In the genomic region with DNA sequence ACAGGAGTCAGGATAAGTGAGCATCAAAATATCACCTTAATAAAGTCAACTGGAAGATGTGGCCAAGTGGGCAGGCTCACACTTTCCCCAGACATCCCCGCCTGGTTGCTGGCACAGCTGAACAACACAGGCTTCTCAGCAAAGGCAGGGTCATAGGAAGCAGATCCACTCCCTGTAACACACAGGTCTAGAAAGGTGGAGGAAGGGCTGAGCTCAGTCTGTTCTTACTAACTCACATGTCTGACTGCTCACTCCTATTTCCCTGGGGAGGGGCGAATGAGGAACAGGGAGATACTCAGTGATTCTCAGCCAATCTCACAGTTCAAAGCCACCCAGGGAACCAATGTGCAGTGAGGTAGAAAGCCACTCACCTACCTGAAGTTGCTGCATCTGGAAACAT, we compare ENCODE assay signal across 11 cellular contexts. TPM values are rescaled to one million over a fixed set of nuclear protein-coding genes. Genes with fewer than 3 reads are reported as not detected.
DNase-seq lines count a peak whose midpoint lies in the region; ATAC-seq, FAIRE-seq and TF ChIP-seq lines count a peak whose summit lies in the region.
"Had no signal": no experiment of that assay in that cellular context is flagged by ENCODE, and none has a peak within 500 bp of the region (broad histone marks: within the 10 kb centered on the region; RNA-seq: fewer than 3 reads in every experiment).

No MANE protein-coding gene starts in this region.

- BruUV-seq in GM12878 (replicated peaks; lab: Mats Ljungman, UMichigan) = no TSS peak

- peak overlapping the region; percentile 27; the same call in 1 of the 2 replicates for H3K4me2 ChIP-seq in GM12878 (ENCODE audit: control insufficient read depth, insufficient read depth)
- H3K4me2 ChIP-seq: neural progenitor cell had no signal

- intact Hi-C loops in GM12878 (cut with micrococcal nuclease; ENCODE audit: unreplicated experiment) = no loop called here
- intact Hi-C loops in head of caudate nucleus (cut with DNase I) = no loop called here

- no peak for TF ChIP-seq CTCF in GM12878 (IDR thresholded peaks at IDR 0.05 in 2 of 3, conservative IDR thresholded peaks at IDR 0.05 in 1 of 3; ENCODE audit: control insufficient read depth in 2 of 3, extremely low read depth in 1 of 3, insufficient read depth in 1 of 3, low read depth in 3 of 3, low read length in 3 of 3)
- TF ChIP-seq CTCF in neutrophil (IDR thresholded peaks at IDR 0.05) = no peak

- no peak overlapping the region for H3K9ac ChIP-seq in GM12878 (ENCODE audit: control insufficient read depth, insufficient read depth, low read length)
- H3K9ac ChIP-seq: neural progenitor cell had no signal

- TF ChIP-seq RAD21 in GM12878 (IDR thresholded peaks at IDR 0.05; ENCODE audit: insufficient read depth, low read depth, low read length) = no peak

- H4K20me1 ChIP-seq in GM12878 (ENCODE audit: control insufficient read depth, insufficient read depth) = no peaks in the 10 kb centered on the region

- in situ Hi-C loops in GM12878 (cut with MboI) = no loop called here

- no peaks in the 10 kb centered on the region for H3K27me3 ChIP-seq in GM12878 (replicated peaks in 1 of 2; ENCODE audit: control insufficient read depth in 2 of 2, insufficient read depth in 2 of 2, low read length in 1 of 2)
- H3K27me3 ChIP-seq in neutrophil = no peaks in the 10 kb centered on the region
- peaks cover 8% of the 10 kb centered on the region for H3K27me3 ChIP-seq in MG63
- H3K27me3 ChIP-seq: neural progenitor cell had no signal

- POLR2A ChIA-PET in GM12878 (lab: Charles Lee) = interaction anchor here (0.9 to 3.1 kb wide), 4 partner anchors 9 to 24 kb away, joined by 4 to 13 read pairs (median 6); no protein-coding TSS in a partner anchor

- H3K27ac ChIP-seq in GM12878 (ENCODE audit: control insufficient read depth, insufficient read depth) (peak overlapping the region; percentile 1; the same call in 1 of the 2 replicates), neutrophil (peak overlapping the region; percentile 37), caudate nucleus (ENCODE audit: low read depth, low read length) (no peak overlapping the region)
- H3K27ac ChIP-seq: neural progenitor cell had no signal

- peaks cover 14% of the 10 kb centered on the region for H3K4me1 ChIP-seq in GM12878 (ENCODE audit: control insufficient read depth, insufficient read depth, low read length)
- peaks cover 0 to 4% of the 10 kb centered on the region in 2 experiments for H3K4me1 ChIP-seq in neutrophil (ENCODE audit: control insufficient read depth in 1 of 2, insufficient read depth in 1 of 2, low read depth in 1 of 2, low read length in 1 of 2)
- H3K4me1 ChIP-seq: neural progenitor cell had no signal

- WGBS in GM12878 (ENCODE audit: insufficient coverage, insufficient replicate concordance, low lambda C conversion rate, missing lambda C conversion rate) = 40% methylated on average over 2 of the region's 2 CpGs

- peak; percentile 60 for ATAC-seq in GM18907 (IDR thresholded peaks at IDR 0.05; ENCODE audit: unreplicated experiment)
- ATAC-seq in HG02852 (IDR thresholded peaks at IDR 0.05; ENCODE audit: unreplicated experiment) = peak; percentile 65
- ATAC-seq in GM12878 = peak; percentile 92

- peak overlapping the region; percentile 20 for H2AFZ ChIP-seq in GM12878 (ENCODE audit: control insufficient read depth, low read depth, low read length)
- H2AFZ ChIP-seq: neural progenitor cell had no signal

- DNase-seq in GM12878 (ENCODE audit: low read depth, low spot score) (peak; percentile 57), caudate nucleus (lab: John Stamatoyannopoulos, UW) (no peak), head of caudate nucleus (no peak), MG63 (no peak)
- DNase-seq: activated effector memory CD4-positive, alpha-beta T cell treated with anti-CD3 and anti-CD28 coated beads, Interleukin-2, amount 50 U/mL, for 16 hours; NCI-H2081 treated with DMSO at 0.1 percent for 48 hours; T-helper 2 cell had no signal

- TF ChIP-seq EP300 in GM12878 (IDR thresholded peaks at IDR 0.05; ENCODE audit: borderline replicate concordance in 1 of 2, control insufficient read depth in 1 of 2, low read depth in 2 of 2, low read length in 2 of 2) = no peak

- no peaks in the 10 kb centered on the region for H3K79me2 ChIP-seq in GM12878 (ENCODE audit: control insufficient read depth, insufficient read depth, low read length)

- no peak for TF ChIP-seq POLR2A in GM12878 (IDR thresholded peaks at IDR 0.05; ENCODE audit: low read depth, low read length)

- SMC1A ChIA-PET in GM12878 (lab: Charles Lee; ENCODE audit: uncharacterized antibody, unreplicated experiment) = interaction anchor here (0.7 to 4.5 kb wide), 12 partner anchors 8 to 186 kb away, joined by 3 to 25 read pairs (median 4); no protein-coding TSS in a partner anchor

- H3K4me3 ChIP-seq in GM12878 (no peak overlapping the region), neutrophil (ENCODE audit: low read depth in 1 of 2, low read length in 1 of 2) (no peak overlapping the region), MG63 (no peak overlapping the region)
- H3K4me3 ChIP-seq: neural progenitor cell had no signal

- CTCF ChIA-PET in GM12878 (lab: Yijun Ruan, JAX) = interaction anchor here (1.2 to 2.3 kb wide), 5 partner anchors 9 to 91 kb away, joined by 3 to 7 read pairs (median 3); no protein-coding TSS in a partner anchor

- no peaks in the 10 kb centered on the region for H3K36me3 ChIP-seq in GM12878 (ENCODE audit: control insufficient read depth in 2 of 2, insufficient read depth in 2 of 2, low read length in 1 of 2)
- no peaks in the 10 kb centered on the region for H3K36me3 ChIP-seq in neutrophil
- no peaks in the 10 kb centered on the region for H3K36me3 ChIP-seq in MG63
- H3K36me3 ChIP-seq: neural progenitor cell had no signal

- RAD21 ChIA-PET in GM12878 (lab: Charles Lee; ENCODE audit: unreplicated experiment) = interaction anchor here (0.5 to 3.7 kb wide), 9 partner anchors 10 to 121 kb away, joined by 3 to 16 read pairs (median 4); no protein-coding TSS in a partner anchor

- H3K9me3 ChIP-seq in GM12878 (replicated peaks; ENCODE audit: control insufficient read depth, insufficient read depth, low read length) (no peaks in the 10 kb centered on the region), neutrophil (no peaks in the 10 kb centered on the region), MG63 (no peaks in the 10 kb centered on the region)

- no peak for FAIRE-seq in GM12878 (lab: Jason Lieb, UNC)

TF ChIP-seq in GM12878, 131 proteins besides CTCF, POLR2A, EP300 and RAD21 (continues in another document):
- TF ChIP-seq, protein P1, sequence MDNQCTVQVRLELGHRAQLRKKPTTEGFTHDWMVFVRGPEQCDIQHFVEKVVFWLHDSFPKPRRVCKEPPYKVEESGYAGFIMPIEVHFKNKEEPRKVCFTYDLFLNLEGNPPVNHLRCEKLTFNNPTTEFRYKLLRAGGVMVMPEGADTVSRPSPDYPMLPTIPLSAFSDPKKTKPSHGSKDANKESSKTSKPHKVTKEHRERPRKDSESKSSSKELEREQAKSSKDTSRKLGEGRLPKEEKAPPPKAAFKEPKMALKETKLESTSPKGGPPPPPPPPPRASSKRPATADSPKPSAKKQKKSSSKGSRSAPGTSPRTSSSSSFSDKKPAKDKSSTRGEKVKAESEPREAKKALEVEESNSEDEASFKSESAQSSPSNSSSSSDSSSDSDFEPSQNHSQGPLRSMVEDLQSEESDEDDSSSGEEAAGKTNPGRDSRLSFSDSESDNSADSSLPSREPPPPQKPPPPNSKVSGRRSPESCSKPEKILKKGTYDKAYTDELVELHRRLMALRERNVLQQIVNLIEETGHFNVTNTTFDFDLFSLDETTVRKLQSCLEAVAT (IDR thresholded peaks at IDR 0.05) = no peak
- no peak for TF ChIP-seq PRDM15 (CRISPR knock-in tag; IDR thresholded peaks at IDR 0.05)

RNA-seq across cellular contexts. Expression of gene AMN1, which starts 45.0 kb away (rescaled TPM):
- 28.2 and 31.0 TPM in 2 replicates for total RNA-seq in GM12878 (2013; cell fraction: nucleolus; rRNA removed)
- total RNA-seq in GM12878 (2014; rRNA removed) (6.8 and 7.5 TPM in 2 replicates), GM12878 (2014; rRNA removed; fragmentation: Illumina TruSeq; extraction: Trizol) (7.3 and 7.8 TPM in 2 replicates), GM12878 (2021) (5.3 and 5.4 TPM in 2 replicates)
- polyA plus RNA-seq in GM12878 (2011; ENCODE audit: low read depth) = 3.7 TPM
- polyA plus RNA-seq in GM12878 (2011; rRNA removed) (15.9 and 23.5 TPM in 2 replicates), GM12878 (2014; fragmentation: Illumina TruSeq; extraction: Trizol) (7.8 and 22.9 TPM in 2 replicates), GM12878 (2014; fragmentation: Nextera tagmentation; extraction: Ambion mirVana) (10 to 100 TPM; 15.2 to 19.3 TPM), GM12878 (2014; rRNA removed) (7.0 and 10.3 TPM in 2 replicates), GM12878 (2016; fragmentation: Nextera tagmentation; extraction: Ambion mirVana) (1 to 10 TPM; 8.8 to 9.8 TPM)
- polyA plus RNA-seq in GM12878 (2011; cell fraction: cytosol; rRNA removed) = 6.1 and 10.1 TPM in 2 replicates
- 6.8 and 9.1 TPM in 2 replicates for polyA plus RNA-seq in GM12878 (2011; cell fraction: nucleus; rRNA removed)
- 3.2 and 8.9 TPM in 2 replicates for polyA plus RNA-seq in GM12878 (2012)
- 5.8 and 8.9 TPM in 2 replicates for polyA minus RNA-seq in GM12878 (2011; rRNA and poly(A)+ RNA removed)
- 1.9 and 4.0 TPM in 2 replicates for polyA minus RNA-seq in GM12878 (2011; cell fraction: cytosol; rRNA and poly(A)+ RNA removed)
- 2.8 and 5.1 TPM in 2 replicates for polyA minus RNA-seq in GM12878 (2011; cell fraction: nucleus; rRNA and poly(A)+ RNA removed)
- total RNA-seq in MG63 (2014; rRNA removed; shearing (Covaris generic); ENCODE audit: low replicate concordance) = 15.6 and 23.6 TPM in 2 replicates
